Comparison of ENCODE assay signal across 8 cellular contexts in the genomic region with DNA sequence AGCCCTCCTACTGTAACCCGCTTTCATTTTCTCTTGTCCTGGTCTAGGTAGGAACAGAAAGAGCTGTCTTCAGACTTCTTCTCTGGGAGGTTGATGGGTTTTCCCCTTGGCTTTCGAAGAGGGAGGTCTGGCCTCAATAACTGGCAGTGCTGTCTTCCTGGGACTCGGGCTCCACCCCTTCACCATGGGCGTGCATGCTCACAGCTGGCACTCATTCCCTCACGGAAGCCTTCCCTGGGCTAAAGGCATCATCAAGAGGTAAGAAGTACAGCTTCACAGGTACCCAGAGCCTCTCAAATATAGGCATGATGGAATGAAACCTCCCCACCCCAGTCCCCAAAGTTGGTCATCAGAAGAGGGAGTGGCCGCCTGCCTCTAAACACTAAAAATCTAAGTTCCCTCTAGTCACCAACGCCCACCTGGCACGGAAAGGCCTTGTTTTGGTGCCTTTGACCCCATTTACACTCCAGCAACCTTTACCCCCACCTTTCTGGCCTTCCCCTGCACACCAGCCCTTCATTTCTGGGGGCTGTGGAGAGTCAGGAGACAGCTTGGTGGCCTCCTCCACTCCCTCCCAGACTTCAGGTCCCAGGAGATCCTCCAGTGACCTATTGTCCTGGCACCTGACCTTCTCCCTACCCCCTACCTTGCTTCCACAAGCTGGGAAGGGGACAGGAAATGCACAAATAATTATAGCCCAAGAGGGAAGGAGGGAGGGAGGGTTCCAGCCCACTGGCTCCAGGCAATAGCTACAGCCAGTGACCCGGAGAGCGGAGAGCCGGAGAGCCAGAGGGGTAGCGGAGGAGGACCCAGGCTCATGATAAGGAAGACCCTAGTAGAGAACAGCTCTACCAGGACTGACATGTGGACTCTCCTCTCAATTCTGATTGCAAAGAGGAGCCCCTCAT. TPM values are rescaled to one million over a fixed set of nuclear protein-coding genes. Genes with fewer than 3 reads are reported as not detected.
DNase-seq lines count a peak whose midpoint lies in the region; ATAC-seq and TF ChIP-seq lines count a peak whose summit lies in the region.

No MANE protein-coding gene starts in this region.

- H3K4me3 Mint-ChIP-seq in effector memory CD8-positive, alpha-beta T cell: peak overlapping the region; percentile 26 to 33

- H3K27ac Mint-ChIP-seq in effector memory CD8-positive, alpha-beta T cell: peak overlapping the region; percentile 1 to 81

- H3K4me1 Mint-ChIP-seq in effector memory CD8-positive, alpha-beta T cell (ENCODE audit: low read depth in 2 of 2): peaks cover 19 to 20% of the 10 kb centered on the region in 2 donors

- DNase-seq in effector memory CD8-positive, alpha-beta T cell: no peak
- DNase-seq in substantia nigra (lab: John Stamatoyannopoulos, UW) (peak in 7 of 49 donors; percentile 9 to 38 (median 24)), right lobe of liver (no peak), LoVo (ENCODE audit: low spot score) (no peak), NCI-H146 (lab: John Stamatoyannopoulos, UW) (no peak)

- H3K27me3 Mint-ChIP-seq in effector memory CD8-positive, alpha-beta T cell: no peaks in the 10 kb centered on the region

- TF ChIP-seq POLR2A in right lobe of liver (IDR thresholded peaks at IDR 0.05): no peak

- H3K27me3 ChIP-seq in right lobe of liver: no peaks in the 10 kb centered on the region

- peak; percentile 70 for ATAC-seq in GM19455 (IDR thresholded peaks at IDR 0.05; ENCODE audit: unreplicated experiment)
- ATAC-seq in HG03457 (IDR thresholded peaks at IDR 0.05; ENCODE audit: unreplicated experiment): peak; percentile 77
- peak; percentile 28 for ATAC-seq in effector memory CD8-positive, alpha-beta T cell (replicated peaks)
- ATAC-seq in right lobe of liver: no peak

- 62% methylated on average over 11 of the region's 12 CpGs for WGBS in right lobe of liver (ENCODE audit: insufficient coverage, low coverage, low lambda C conversion rate, missing lambda C conversion rate)

- H3K9me3 Mint-ChIP-seq in effector memory CD8-positive, alpha-beta T cell: no peaks in the 10 kb centered on the region

- H3K4me3 ChIP-seq in GM12875 (ENCODE audit: low read depth, low read length) (peak overlapping the region; percentile 19), right lobe of liver (no peak overlapping the region)

- no peaks in the 10 kb centered on the region for H3K9me3 ChIP-seq in right lobe of liver

- TF ChIP-seq CTCF in GM12875 (IDR thresholded peaks at IDR 0.05; ENCODE audit: borderline replicate concordance, insufficient read depth, low read depth, low read length): no peak
- TF ChIP-seq CTCF in right lobe of liver (IDR thresholded peaks at IDR 0.05): no peak

- peak overlapping the region; percentile 79 for H3K27ac ChIP-seq in substantia nigra (ENCODE audit: low read depth, low read length, poor library complexity, severe bottlenecking)
- H3K27ac ChIP-seq in right lobe of liver: no peak overlapping the region

- H3K36me3 Mint-ChIP-seq in effector memory CD8-positive, alpha-beta T cell (ENCODE audit: insufficient read depth): no peaks in the 10 kb centered on the region

- peaks cover 0 to 5% (median 2%) of the 10 kb centered on the region in 4 donors for H3K4me1 ChIP-seq in right lobe of liver

- intact Hi-C loops in right lobe of liver (cut with DNase I): no loop called here

- no peaks in the 10 kb centered on the region for H3K36me3 ChIP-seq in right lobe of liver

RNA-seq across cellular contexts. Expression of a gene that starts 2.8 kb away (rescaled TPM):
- total RNA-seq in right lobe of liver: 1 to 10 TPM in 5 of 6 experiments, under 1 TPM in 1; 0.81 to 4.6 (median 2.6) TPM

RNA-seq across cellular contexts. Expression of a gene that starts 17.1 kb away (rescaled TPM):
- total RNA-seq in right lobe of liver: 10 to 100 TPM; 12.4 to 20.4 (median 18.0) TPM

RNA-seq across cellular contexts. Expression of a gene that starts 30.6 kb away (rescaled TPM):
- total RNA-seq in right lobe of liver: not detected

RNA-seq across cellular contexts. Expression of a gene that starts 50.1 kb away (rescaled TPM):
- total RNA-seq in right lobe of liver: 10 to 100 TPM in 3 of 6 experiments, 1 to 10 TPM in 3; 6.9 to 13.2 (median 10.4) TPM

Comparison
In these comparisons a context has a peak if more than half of its experiments do, and no peak if none do; other contexts are left out.
1. ATAC-seq: peak in GM19455 (single experiment), HG03457 (single experiment) and effector memory CD8-positive, alpha-beta T cell (single experiment); none in right lobe of liver (0 of 4).